In genomic region chr18:47731276-47731675, GRCh38 we compare ENCODE assay signal across 30 cellular contexts.
"Had no signal": no experiment of that assay in that cellular context is flagged by ENCODE, and none has a peak within 500 bp of the region (broad histone marks: within the 10 kb centered on the region; RNA-seq: fewer than 3 reads in every experiment).

No MANE protein-coding gene starts in this region.

- H3K4me3 ChIP-seq: K562, Peyer's patch, SK-N-MC had no signal

- H3K27ac ChIP-seq: brain microvascular endothelial cell, Peyer's patch, SK-N-MC, WERI-Rb-1 had no signal

- H3K4me3 Mint-ChIP-seq: activated CD4-positive, alpha-beta memory T cell treated with anti-CD3 and anti-CD28 coated beads, Interleukin-2, amount 10 ng/mL, durations not matched to agents 7 days and 5 days; activated naive CD4-positive, alpha-beta T cell treated with anti-CD3 and anti-CD28 coated beads for 36 hours; activated naive CD8-positive, alpha-beta T cell; activated naive CD8-positive, alpha-beta T cell treated with anti-CD3 and anti-CD28 coated beads, Interleukin-2, amount 50 U/mL, for 24 hours; activated T-cell treated with anti-CD3 and anti-CD28 coated beads, Interleukin-2, amount 50 U/mL, for 72 hours; activated T-helper 17 cell treated with anti-CD3 and anti-CD28 coated beads, Interleukin-2, amount 50 U/mL, for 72 hours; central memory CD8-positive, alpha-beta T cell had no signal

- H3K4me1 Mint-ChIP-seq: activated CD4-positive, alpha-beta memory T cell treated with anti-CD3 and anti-CD28 coated beads, Interleukin-2, amount 10 ng/mL, durations not matched to agents 7 days and 5 days; activated naive CD8-positive, alpha-beta T cell treated with anti-CD3 and anti-CD28 coated beads, Interleukin-2, amount 50 U/mL, for 24 hours; activated T-helper 17 cell treated with anti-CD3 and anti-CD28 coated beads, Interleukin-2, amount 50 U/mL, for 72 hours; central memory CD8-positive, alpha-beta T cell had no signal

- H3K4me1 ChIP-seq: Peyer's patch had no signal

- DNase-seq: activated CD4-positive, alpha-beta memory T cell treated with anti-CD3 and anti-CD28 coated beads, Interleukin-2, amount 10 ng/mL, durations not matched to agents 7 days and 5 days; activated CD4-positive, alpha-beta T cell treated with anti-CD3 and anti-CD28 coated beads for 1 hour; activated CD4-positive, alpha-beta T cell treated with anti-CD3 and anti-CD28 coated beads for 48 hours; activated CD4-positive, CD25-positive, alpha-beta regulatory T cell; activated gamma-delta T cell treated with Interleukin-2 at 50 U/mL for 16 hours; activated naive CD4-positive, alpha-beta T cell treated with anti-CD3 and anti-CD28 coated beads for 36 hours; activated naive CD8-positive, alpha-beta T cell treated with anti-CD3 and anti-CD28 coated beads, Interleukin-2, amount 50 U/mL, for 24 hours; activated T-cell treated with anti-CD3 and anti-CD28 coated beads, Interleukin-2, amount 50 U/mL, for 1 hour; activated T-cell treated with anti-CD3 and anti-CD28 coated beads, Interleukin-2, amount 50 U/mL, for 72 hours; anterior cingulate cortex; NCI-H1092 treated with DMSO at 0.1 percent for 48 hours; NCI-H1417; NCI-H1694; NCI-H2081 treated with DMSO at 0.1 percent for 48 hours; NCI-H226; NCI-H446 treated with DMSO at 0.1 percent for 48 hours; NCI-H524; NK-92 treated with Interleukin-12 subunit alpha and Interleukin-12 subunit beta, amount 100 ng/mL, for 24 hours; PC-3; Peyer's patch; Right ventricle myocardium superior; RPMI8226; T1000; WERI-Rb-1 had no signal

- ATAC-seq: activated naive CD8-positive, alpha-beta T cell treated with anti-CD3 and anti-CD28 coated beads, Interleukin-2, amount 50 U/mL, for 24 hours; activated T-cell treated with anti-CD3 and anti-CD28 coated beads, Interleukin-2, amount 50 U/mL, for 72 hours; activated T-helper 17 cell treated with anti-CD3 and anti-CD28 coated beads, Interleukin-2, amount 50 U/mL, for 72 hours; K562; PC-3 had no signal

- H3K36me3 Mint-ChIP-seq: activated naive CD8-positive, alpha-beta T cell had no signal

- H3K36me3 ChIP-seq: brain microvascular endothelial cell, Peyer's patch, WERI-Rb-1 had no signal

- H3K9me3 Mint-ChIP-seq: activated CD4-positive, alpha-beta memory T cell treated with anti-CD3 and anti-CD28 coated beads, Interleukin-2, amount 10 ng/mL, durations not matched to agents 7 days and 5 days; activated naive CD4-positive, alpha-beta T cell treated with anti-CD3 and anti-CD28 coated beads for 36 hours; activated naive CD8-positive, alpha-beta T cell treated with anti-CD3 and anti-CD28 coated beads, Interleukin-2, amount 50 U/mL, for 24 hours; activated T-cell treated with anti-CD3 and anti-CD28 coated beads, Interleukin-2, amount 50 U/mL, for 72 hours; activated T-helper 17 cell treated with anti-CD3 and anti-CD28 coated beads, Interleukin-2, amount 50 U/mL, for 72 hours; central memory CD8-positive, alpha-beta T cell had no signal

- H3K27ac Mint-ChIP-seq: activated CD4-positive, alpha-beta memory T cell treated with anti-CD3 and anti-CD28 coated beads, Interleukin-2, amount 10 ng/mL, durations not matched to agents 7 days and 5 days; activated naive CD4-positive, alpha-beta T cell treated with anti-CD3 and anti-CD28 coated beads for 36 hours; activated naive CD8-positive, alpha-beta T cell; activated naive CD8-positive, alpha-beta T cell treated with anti-CD3 and anti-CD28 coated beads, Interleukin-2, amount 50 U/mL, for 24 hours; activated T-cell treated with anti-CD3 and anti-CD28 coated beads, Interleukin-2, amount 50 U/mL, for 72 hours; activated T-helper 17 cell treated with anti-CD3 and anti-CD28 coated beads, Interleukin-2, amount 50 U/mL, for 72 hours had no signal

- H3K9me3 ChIP-seq: Peyer's patch had no signal

- H3K27me3 ChIP-seq: brain microvascular endothelial cell, Peyer's patch had no signal
